11 cellular contexts compared by ENCODE assay signal in genomic region chr4:5956285-5957021, GRCh38.
DNase-seq lines count a peak whose midpoint lies in the region; ATAC-seq, FAIRE-seq and TF ChIP-seq lines count a peak whose summit lies in the region.
"Had no signal": no experiment of that assay in that cellular context is flagged by ENCODE, and none has a peak within 500 bp of the region (broad histone marks: within the 10 kb centered on the region; RNA-seq: fewer than 3 reads in every experiment).

No MANE protein-coding gene starts in this region.

- intact Hi-C loops in kidney (cut with DNase I): no loop called here

- TF ChIP-seq CTCF in BE2C (IDR thresholded peaks at IDR 0.05; ENCODE audit: low read depth, low read length) (no peak), kidney (IDR thresholded peaks at IDR 0.05; ENCODE audit: borderline replicate concordance, extremely low read depth, insufficient read depth) (no peak)

- H3K4me3 ChIP-seq in BE2C (ENCODE audit: low read depth, low read length) (peak overlapping the region; percentile 15; the same call in 1 of the 2 replicates), kidney (ENCODE audit: low read length in 2 of 2) (no peak overlapping the region)
- H3K4me3 ChIP-seq: SJSA1 had no signal

- H3K9me3 ChIP-seq in BE2C (no peaks in the 10 kb centered on the region), kidney (ENCODE audit: control insufficient read depth in 1 of 2, low read length in 2 of 2) (no peaks in the 10 kb centered on the region)
- H3K9me3 ChIP-seq: SJSA1 had no signal

- H3K27ac Mint-ChIP-seq in T-helper 2 cell treated with Interferon-gamma antibody and Interleukin-4, amounts not matched to agents 5 μg/mL and 100 μg/mL, for 36 hours: no peak overlapping the region

- no peak; the same call in 1 of the 2 replicates for TF ChIP-seq EP300 in Ishikawa (IDR thresholded peaks at IDR 0.05; ENCODE audit: borderline replicate concordance)

- H3K4me1 ChIP-seq in BE2C: peaks cover 29% of the 10 kb centered on the region
- H3K4me1 ChIP-seq in kidney (ENCODE audit: control insufficient read depth in 1 of 2, insufficient read depth in 1 of 2, low read depth in 1 of 2, low read length in 2 of 2): peaks cover 0 to 11% of the 10 kb centered on the region in 2 donors
- H3K4me1 ChIP-seq: SJSA1 had no signal

- no peak for FAIRE-seq in kidney (lab: Jason Lieb, UNC)

- no peaks in the 10 kb centered on the region for H3K27me3 ChIP-seq in BE2C
- H3K27me3 ChIP-seq: SJSA1 had no signal

- H3K27me3 Mint-ChIP-seq in T-helper 2 cell treated with Interferon-gamma antibody and Interleukin-4, amounts not matched to agents 5 μg/mL and 100 μg/mL, for 36 hours (ENCODE audit: low read depth): peaks cover 9% of the 10 kb centered on the region

- peak; percentile 89 for DNase-seq in BE2C
- peak; percentile 98 for DNase-seq in NCI-H748 (lab: John Stamatoyannopoulos, UW; ENCODE audit: unreplicated experiment)
- DNase-seq in kidney: peak; percentile 84
- no peak for DNase-seq in T-helper 2 cell treated with Interferon-gamma antibody and Interleukin-4, amounts not matched to agents 5 μg/mL and 100 μg/mL, for 36 hours (ENCODE audit: low spot score)
- no peak for DNase-seq in cortex of kidney (lab: John Stamatoyannopoulos, UW)
- no peak for DNase-seq in midbrain (lab: John Stamatoyannopoulos, UW)
- DNase-seq: stimulated activated naive CD4-positive, alpha-beta T cell had no signal

- H3K9me3 Mint-ChIP-seq in T-helper 2 cell treated with Interferon-gamma antibody and Interleukin-4, amounts not matched to agents 5 μg/mL and 100 μg/mL, for 36 hours: no peaks in the 10 kb centered on the region

- ATAC-seq in GM21367 (IDR thresholded peaks at IDR 0.05; ENCODE audit: unreplicated experiment): no peak

- no peak; the same call in 1 of the 2 replicates for TF ChIP-seq RAD21 in Ishikawa (IDR thresholded peaks at IDR 0.05; ENCODE audit: low read depth)

- H3K9ac ChIP-seq in kidney (ENCODE audit: low read length in 2 of 2): no peak overlapping the region

- no peaks in the 10 kb centered on the region for H3K36me3 Mint-ChIP-seq in T-helper 2 cell treated with Interferon-gamma antibody and Interleukin-4, amounts not matched to agents 5 μg/mL and 100 μg/mL, for 36 hours (ENCODE audit: low read depth)

- H3K4me1 Mint-ChIP-seq in T-helper 2 cell treated with Interferon-gamma antibody and Interleukin-4, amounts not matched to agents 5 μg/mL and 100 μg/mL, for 36 hours (ENCODE audit: low read depth): peaks cover 5% of the 10 kb centered on the region

- H3K36me3 ChIP-seq in BE2C (no peaks in the 10 kb centered on the region), kidney (ENCODE audit: control insufficient read depth in 1 of 2, insufficient read depth in 2 of 2, low read length in 2 of 2) (no peaks in the 10 kb centered on the region)
- H3K36me3 ChIP-seq: SJSA1 had no signal

- H3K27ac ChIP-seq in kidney (ENCODE audit: low read depth in 2 of 2, low read length in 2 of 2): no peak overlapping the region
- H3K27ac ChIP-seq: HL-60, SJSA1 had no signal

- H3K4me3 Mint-ChIP-seq in T-helper 2 cell treated with Interferon-gamma antibody and Interleukin-4, amounts not matched to agents 5 μg/mL and 100 μg/mL, for 36 hours: no peak overlapping the region

TF ChIP-seq in Ishikawa, 13 proteins besides CTCF, POLR2A, EP300 and RAD21:
- TF ChIP-seq NFIC (IDR thresholded peaks at IDR 0.05): peak; percentile 88
- TF ChIP-seq TAF1 (IDR thresholded peaks at IDR 0.05; ENCODE audit: low read depth): no peak
- peak; percentile 57; the same call in 1 of the 2 replicates for TF ChIP-seq YY1 (IDR thresholded peaks at IDR 0.05; ENCODE audit: low read depth)
- TF ChIP-seq FOXM1 (IDR thresholded peaks at IDR 0.05; ENCODE audit: borderline replicate concordance, low read depth): no peak
- TF ChIP-seq EGR1 (IDR thresholded peaks at IDR 0.05): no peak
- TF ChIP-seq CEBPB (IDR thresholded peaks at IDR 0.05): no peak
- no peak for TF ChIP-seq CREB1 (IDR thresholded peaks at IDR 0.05; ENCODE audit: low read depth)
- TF ChIP-seq ZBTB7A (IDR thresholded peaks at IDR 0.05; ENCODE audit: low read depth): no peak
- no peak for TF ChIP-seq REST (IDR thresholded peaks at IDR 0.05; ENCODE audit: low read depth)
- TF ChIP-seq USF1 (IDR thresholded peaks at IDR 0.05): no peak
- TF ChIP-seq TCF12 (IDR thresholded peaks at IDR 0.05; ENCODE audit: low read depth): peak; percentile 49
- no peak for TF ChIP-seq MAX (IDR thresholded peaks at IDR 0.05)

Comparison
In these comparisons a context has a peak if more than half of its experiments do, and no peak if none do; other contexts are left out.
1. DNase-seq: peak in BE2C (single experiment), NCI-H748 (single experiment) and kidney (single experiment); none in T-helper 2 cell treated with Interferon-gamma antibody and Interleukin-4, amounts not matched to agents 5 μg/mL and 100 μg/mL, for 36 hours (single experiment), cortex of kidney (single experiment) and midbrain (single experiment).